8 cellular contexts compared by ENCODE assay signal in the genomic region with DNA sequence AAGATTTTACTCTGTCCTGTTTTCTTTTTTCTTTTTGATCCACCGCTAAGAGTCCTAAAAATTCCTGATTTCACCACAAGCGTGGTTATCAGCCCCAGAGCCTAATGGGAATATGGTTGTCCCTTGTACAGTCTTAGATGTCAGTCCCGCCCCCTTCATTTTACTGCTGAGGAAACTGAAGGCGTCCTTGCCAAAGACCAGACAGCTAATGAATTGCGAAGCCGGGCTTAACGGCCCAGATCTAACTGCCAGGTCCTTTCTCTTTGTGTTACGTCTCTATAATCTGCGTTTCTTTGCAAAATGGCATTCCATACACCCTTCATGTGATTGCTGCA. TPM values are rescaled to one million over a fixed set of nuclear protein-coding genes. Genes with fewer than 3 reads are reported as not detected.
DNase-seq lines count a peak whose midpoint lies in the region; ATAC-seq and TF ChIP-seq lines count a peak whose summit lies in the region.

No MANE protein-coding gene starts in this region.

- in situ Hi-C loops in GM13977 (cut with MboI; ENCODE audit: low pct_unique_long_range_greater_than_20kb, low sequenced_read_pairs, unreplicated experiment), result loop anchor here (25.0 kb wide), 1 partner anchor 145 kb away; no protein-coding TSS in a partner anchor
- in situ Hi-C loops in Panc1 (cut with HindIII; ENCODE audit: low pct_unique_long_range_greater_than_20kb, low sequenced_read_pairs), result no loop called here

- TSS peak; percentile 86 for BruUV-seq in Panc1 (replicated peaks; lab: Mats Ljungman, UMichigan)

- H3K27me3 ChIP-seq in Panc1 (ENCODE audit: control insufficient read depth, insufficient read depth, low read length) (no peaks in the 10 kb centered on the region), thoracic aorta (replicated peaks; ENCODE audit: insufficient read depth) (no peaks in the 10 kb centered on the region)

- intact Hi-C loops in Panc1 (cut with micrococcal nuclease; ENCODE audit: unreplicated experiment), result loop anchor here (10.0 kb wide), 1 partner anchor 147 kb away; no protein-coding TSS in a partner anchor

- peak overlapping the region; percentile 99 to 100 for H3K4me3 ChIP-seq in Panc1 (ENCODE audit: low read depth in 2 of 2, low read length in 2 of 2)
- peak overlapping the region; percentile 98 for H3K4me3 ChIP-seq in choroid plexus epithelial cell (ENCODE audit: low read depth, low read length)
- peak overlapping the region; percentile 88 for H3K4me3 ChIP-seq in thoracic aorta

- H3K4me1 ChIP-seq in Panc1 (ENCODE audit: control insufficient read depth, insufficient read depth, low read length) (peaks cover 22% of the 10 kb centered on the region), thoracic aorta (ENCODE audit: control insufficient read depth in 1 of 2, low read depth in 2 of 2) (peaks cover 12 to 26% of the 10 kb centered on the region in 2 donors)

- H3K27ac ChIP-seq in Panc1 (ENCODE audit: low read length), result peak overlapping the region; percentile 98
- H3K27ac ChIP-seq in thoracic aorta, result peak overlapping the region; percentile 70 to 75

- no peaks in the 10 kb centered on the region for H3K9me3 ChIP-seq in Panc1 (ENCODE audit: control insufficient read depth, insufficient read depth, low read depth, low read length)
- H3K9me3 ChIP-seq in thoracic aorta, result no peaks in the 10 kb centered on the region

- POLR2A ChIA-PET in Panc1 (lab: Charles Lee), result no interaction called here

- DNase-seq in AML-193 (lab: John Stamatoyannopoulos, UW) (peak; percentile 19 to 28), GM13977 (ENCODE audit: low spot score) (peak; percentile 20), Panc1 (ENCODE audit: low read depth, low spot score) (no peak), choroid plexus epithelial cell (ENCODE audit: low read depth) (peak; percentile 69), left kidney (ENCODE audit: low read depth, low spot score) (peak; percentile 67), thoracic aorta (ENCODE audit: low spot score) (no peak), GDM1 (lab: John Stamatoyannopoulos, UW) (no peak)

- ATAC-seq in HG02884 (IDR thresholded peaks at IDR 0.05; ENCODE audit: unreplicated experiment), result peak; percentile 21
- peak; percentile 55 for ATAC-seq in Panc1
- no peak for ATAC-seq in thoracic aorta (ENCODE audit: insufficient number of reproducible peaks, low FRiP score, low read depth)

- TF ChIP-seq CTCF in GM13977 (IDR thresholded peaks at IDR 0.05; ENCODE audit: extremely low read depth, insufficient read depth, missing control alignments), result no peak
- TF ChIP-seq CTCF in Panc1 (IDR thresholded peaks at IDR 0.05), result no peak
- no peak for TF ChIP-seq CTCF in choroid plexus epithelial cell (conservative IDR thresholded peaks at IDR 0.05; ENCODE audit: low read depth, low read length)
- TF ChIP-seq CTCF in thoracic aorta (IDR thresholded peaks at IDR 0.05), result no peak

- H3K36me3 ChIP-seq in Panc1 (ENCODE audit: control insufficient read depth, insufficient read depth, low read length) (peaks cover 32% of the 10 kb centered on the region), thoracic aorta (peaks cover 27% of the 10 kb centered on the region)

- CTCF ChIA-PET in Panc1 (lab: Charles Lee), result no interaction called here

RNA-seq across cellular contexts. Expression of gene NSA2, which starts 0.5 kb away (rescaled TPM):
- total RNA-seq in Panc1 (2021; ENCODE audit: unreplicated experiment) (42.7 TPM), thoracic aorta (10 to 100 TPM; 58.9 to 76.1 TPM)
- polyA plus RNA-seq in Panc1 (2012; ENCODE audit: insufficient read length), result 67.0 TPM

RNA-seq across cellular contexts. Expression of gene GFM2, which starts 0.6 kb away (rescaled TPM):
- 22.5 TPM for total RNA-seq in Panc1 (2021; ENCODE audit: unreplicated experiment)
- polyA plus RNA-seq in Panc1 (2012; ENCODE audit: insufficient read length), result 13.1 TPM
- total RNA-seq in thoracic aorta, result 10 to 100 TPM; 11.6 to 12.6 TPM

Comparison
In these comparisons a context has a peak if more than half of its experiments do, and no peak if none do; other contexts are left out.
1. DNase-seq: peak in AML-193 (2 of 2), GM13977 (single experiment), choroid plexus epithelial cell (single experiment) and left kidney (single experiment); none in Panc1 (single experiment), thoracic aorta (single experiment) and GDM1 (single experiment).
2. Peak in every context shown above with its lines, with median percentiles within 50 percentile points of each other: H3K4me3 ChIP-seq.